14 cellular contexts compared by ENCODE assay signal in the genomic region with DNA sequence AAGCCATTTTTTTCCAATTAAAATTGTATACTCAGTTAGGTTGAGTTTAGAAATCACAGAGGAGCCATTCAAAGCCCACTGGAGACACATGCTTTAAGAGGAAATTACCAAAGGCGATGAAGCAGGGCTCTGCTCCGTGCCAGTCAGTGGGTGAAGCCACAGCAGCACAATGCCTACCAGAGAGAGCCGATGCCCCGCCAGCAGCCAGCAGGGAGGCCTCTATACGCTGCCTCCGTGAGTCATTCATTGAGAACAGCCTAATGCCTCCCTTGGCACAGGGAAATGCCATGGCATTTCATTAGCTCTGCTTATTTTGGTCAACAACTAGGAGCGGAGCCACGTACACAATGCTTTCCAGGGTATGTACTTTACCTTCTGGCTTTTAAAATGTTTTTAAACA.
DNase-seq lines count a peak whose midpoint lies in the region; ATAC-seq and TF ChIP-seq lines count a peak whose summit lies in the region.
"Had no signal": no experiment of that assay in that cellular context is flagged by ENCODE, and none has a peak within 500 bp of the region (broad histone marks: within the 10 kb centered on the region; RNA-seq: fewer than 3 reads in every experiment).

No MANE protein-coding gene starts in this region.

- no peak overlapping the region for H3K27ac ChIP-seq in body of pancreas
- H3K27ac ChIP-seq: brain microvascular endothelial cell, heart left ventricle, upper lobe of right lung, WERI-Rb-1 had no signal

- no peaks in the 10 kb centered on the region for H3K36me3 ChIP-seq in body of pancreas (replicated peaks in 1 of 2; ENCODE audit: insufficient read depth in 1 of 2, low read depth in 2 of 2)
- H3K36me3 ChIP-seq: brain microvascular endothelial cell, heart left ventricle, upper lobe of right lung, WERI-Rb-1 had no signal

- no peak overlapping the region for H3K4me3 ChIP-seq in body of pancreas
- H3K4me3 ChIP-seq: heart left ventricle, upper lobe of right lung had no signal

- DNase-seq in DMS153 (lab: John Stamatoyannopoulos, UW) (peak; percentile 25), NCI-H446 treated with DMSO at 0.1 percent for 48 hours (lab: John Stamatoyannopoulos, UW) (peak; percentile 83), cerebellar cortex (ENCODE audit: low spot score) (peak; percentile 20), midbrain (lab: John Stamatoyannopoulos, UW) (peak; percentile 3), body of pancreas (no peak), NCI-H510A (lab: John Stamatoyannopoulos, UW) (no peak), globus pallidus (ENCODE audit: low spot score) (no peak)
- DNase-seq: brain microvascular endothelial cell, heart left ventricle, left colon, NCI-H146, upper lobe of right lung, WERI-Rb-1 had no signal

- no peaks in the 10 kb centered on the region for H3K27me3 ChIP-seq in body of pancreas
- H3K27me3 ChIP-seq: brain microvascular endothelial cell, heart left ventricle, upper lobe of right lung had no signal

- no peaks in the 10 kb centered on the region for H3K9me3 ChIP-seq in body of pancreas
- H3K9me3 ChIP-seq: heart left ventricle, upper lobe of right lung had no signal

- ATAC-seq in body of pancreas (no peak), HG02571 (IDR thresholded peaks at IDR 0.05; ENCODE audit: unreplicated experiment) (no peak)
- ATAC-seq: heart left ventricle, left colon, upper lobe of right lung had no signal

- H3K4me1 ChIP-seq in body of pancreas, result peaks cover 4% of the 10 kb centered on the region

- intact Hi-C loops in body of pancreas (cut with DNase I), result no loop called here

- WGBS in body of pancreas, 2 donors, result 83 to 86% methylated on average over 6 to 8 of the region's 8 CpGs

- TF ChIP-seq CTCF in body of pancreas (IDR thresholded peaks at IDR 0.05), result no peak

- TF ChIP-seq POLR2A in body of pancreas (IDR thresholded peaks at IDR 0.05), result no peak

Comparison
In these comparisons a context has a peak if more than half of its experiments do, and no peak if none do; other contexts are left out.
1. DNase-seq: peak in DMS153 (single experiment), NCI-H446 treated with DMSO at 0.1 percent for 48 hours (single experiment), cerebellar cortex (single experiment) and midbrain (single experiment); none in body of pancreas (0 of 4), NCI-H510A (single experiment) and globus pallidus (single experiment).